21 cellular contexts compared by ENCODE assay signal in the genomic region with DNA sequence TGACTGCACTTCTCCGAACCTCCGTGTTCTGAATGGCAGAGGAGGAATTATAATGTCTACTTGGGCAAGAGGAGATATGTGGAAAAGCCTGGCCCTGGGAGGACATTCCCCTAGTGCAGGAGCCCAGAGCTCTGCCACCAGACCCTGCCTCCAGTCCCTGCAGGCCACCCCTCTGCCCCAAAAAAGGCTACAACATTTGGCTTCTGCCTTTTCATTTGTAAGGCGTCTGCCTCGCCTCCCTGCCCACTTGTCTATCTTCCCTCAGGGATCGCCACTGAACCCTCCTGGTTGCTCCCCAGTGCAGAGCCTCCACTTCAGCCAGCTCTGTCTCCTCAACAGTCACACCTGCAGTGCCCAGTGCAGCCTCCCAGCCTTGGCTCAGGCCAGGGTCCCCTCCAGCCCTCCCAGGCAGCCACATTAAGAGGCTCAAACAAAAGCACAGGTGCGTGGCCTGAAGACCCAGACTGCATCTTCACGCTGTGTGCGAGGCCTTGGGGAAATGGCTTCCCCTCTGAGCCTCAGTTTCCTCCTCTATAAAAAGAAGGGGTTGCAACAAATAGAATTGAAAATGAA.
DNase-seq lines count a peak whose midpoint lies in the region; ATAC-seq and TF ChIP-seq lines count a peak whose summit lies in the region.
"Had no signal": no experiment of that assay in that cellular context is flagged by ENCODE, and none has a peak within 500 bp of the region (broad histone marks: within the 10 kb centered on the region; RNA-seq: fewer than 3 reads in every experiment).

No MANE protein-coding gene starts in this region.

- H3K27ac ChIP-seq in GM23338 (ENCODE audit: low read depth), result no peak overlapping the region
- no peak overlapping the region for H3K27ac ChIP-seq in OCI-LY7 (ENCODE audit: low read depth, low read length, poor library complexity, severe bottlenecking)
- no peak overlapping the region for H3K27ac ChIP-seq in CD4-positive, alpha-beta T cell (ENCODE audit: low read depth, low read length)
- H3K27ac ChIP-seq: PC-9, RWPE1, SJCRH30 had no signal

- H2AFZ ChIP-seq in GM23338 (no peak overlapping the region), OCI-LY7 (ENCODE audit: low read length) (0 out of 2 replicates have a peak overlapping the region, but pooled peaks have one; percentile 11)
- H2AFZ ChIP-seq: PC-9 had no signal

- H3K9me3 ChIP-seq in OCI-LY7 (ENCODE audit: low read length), result 0 out of 2 replicates have a peak, but pooled peaks cover 14% of the 10 kb centered on the region
- no peaks in the 10 kb centered on the region for H3K9me3 ChIP-seq in CD4-positive, alpha-beta T cell (ENCODE audit: control insufficient read depth, low read length)
- H3K9me3 ChIP-seq: SJCRH30 had no signal

- H3K36me3 Mint-ChIP-seq in GM23338 (ENCODE audit: low read depth), result peaks cover 8% of the 10 kb centered on the region; the same call in 2 of the 3 replicates
- H3K36me3 Mint-ChIP-seq in CD4-positive, alpha-beta T cell (ENCODE audit: low read depth), result no peaks in the 10 kb centered on the region

- no peak overlapping the region for H3K4me3 ChIP-seq in GM23338
- H3K4me3 ChIP-seq in OCI-LY7 (ENCODE audit: low read depth, low read length, poor library complexity, severe bottlenecking), result no peak overlapping the region
- H3K4me3 ChIP-seq: MG63, PC-9, SJCRH30 had no signal

- H3K4me2 ChIP-seq in GM23338 (no peak overlapping the region), OCI-LY7 (ENCODE audit: low read length) (peak overlapping the region; percentile 24; the same call in 1 of the 2 replicates)
- H3K4me2 ChIP-seq: PC-9 had no signal

- no peaks in the 10 kb centered on the region for H3K36me3 ChIP-seq in GM23338 (ENCODE audit: insufficient read depth)
- no peaks in the 10 kb centered on the region for H3K36me3 ChIP-seq in OCI-LY7 (ENCODE audit: insufficient read depth, low read length)
- H3K36me3 ChIP-seq: MG63, SJCRH30 had no signal

- H3K27me3 Mint-ChIP-seq in GM23338 (ENCODE audit: insufficient read depth, low read depth, poor library complexity), result peaks cover 5% of the 10 kb centered on the region
- no peaks in the 10 kb centered on the region for H3K27me3 Mint-ChIP-seq in CD4-positive, alpha-beta T cell

- BruUV-seq in OCI-LY7 (replicated peaks; lab: Mats Ljungman, UMichigan), result no TSS peak

- no peaks in the 10 kb centered on the region for H3K27me3 ChIP-seq in GM23338 (ENCODE audit: insufficient read depth)
- H3K27me3 ChIP-seq in CD4-positive, alpha-beta T cell (ENCODE audit: control insufficient read depth, insufficient read depth, low read length), result no peaks in the 10 kb centered on the region
- H3K27me3 ChIP-seq: MG63, SJCRH30 had no signal

- H3K4me1 ChIP-seq in GM23338 (ENCODE audit: insufficient read depth) (no peaks in the 10 kb centered on the region), OCI-LY7 (ENCODE audit: insufficient read depth, low read length, poor library complexity, severe bottlenecking) (peaks cover 33% of the 10 kb centered on the region)

- H3K79me2 ChIP-seq in GM23338 (replicated peaks; ENCODE audit: insufficient read depth) (no peaks in the 10 kb centered on the region), OCI-LY7 (ENCODE audit: insufficient read depth, low read depth, low read length) (no peaks in the 10 kb centered on the region)

- POLR2A ChIA-PET in OCI-LY7 (lab: Charles Lee), result no interaction called here
- POLR2A ChIA-PET in CD4-positive, alpha-beta T cell (lab: Charles Lee), result no interaction called here

- H3K27ac Mint-ChIP-seq in GM23338, result 0 out of 2 replicates have a peak overlapping the region, but pooled peaks have one; percentile 19
- no peak overlapping the region for H3K27ac Mint-ChIP-seq in CD4-positive, alpha-beta T cell
- H3K27ac Mint-ChIP-seq: CD8-positive, alpha-beta memory T cell had no signal

- peaks cover 3% of the 10 kb centered on the region; the same call in 1 of the 3 replicates for H3K4me1 Mint-ChIP-seq in GM23338
- H3K4me1 Mint-ChIP-seq in CD4-positive, alpha-beta T cell (ENCODE audit: low read depth), result no peaks in the 10 kb centered on the region
- H3K4me1 Mint-ChIP-seq: CD8-positive, alpha-beta memory T cell had no signal

- intact Hi-C loops in OCI-LY7 (cut with micrococcal nuclease; ENCODE audit: unreplicated experiment), result loop anchor here (5.0 kb wide), 2 partner anchors 37 to 72 kb away; no protein-coding TSS in a partner anchor
- intact Hi-C loops in sciatic nerve (cut with DNase I), result loop anchor here (10.0 kb wide), 1 partner anchor 375 kb away; no protein-coding TSS in a partner anchor
- intact Hi-C loops in CD4-positive, alpha-beta T cell (cut with DNase I, micrococcal nuclease), result no loop called here

- no peaks in the 10 kb centered on the region for H3F3A ChIP-seq in GM23338 (replicated peaks; ENCODE audit: low read depth)

- TF ChIP-seq CTCF in GM23338 (conservative IDR thresholded peaks at IDR 0.05; ENCODE audit: low read depth in 2 of 2) (no peak), OCI-LY7 (conservative IDR thresholded peaks at IDR 0.05; ENCODE audit: low read length) (no peak)
- no peak for TF ChIP-seq CTCF in CD4-positive, alpha-beta T cell (IDR thresholded peaks at IDR 0.05)

- H3K9me3 Mint-ChIP-seq in GM23338, result peaks cover 19% of the 10 kb centered on the region
- peaks cover 5% of the 10 kb centered on the region for H3K9me3 Mint-ChIP-seq in CD4-positive, alpha-beta T cell

- DNase-seq in GM23338 (ENCODE audit: low spot score), result no peak
- DNase-seq in OCI-LY7 (ENCODE audit: low spot score), result peak; percentile 38
- DNase-seq in islet precursor cell, result peak; percentile 26
- peak; percentile 33 for DNase-seq in sciatic nerve (ENCODE audit: low spot score)
- DNase-seq in DMS53 treated with DMSO at 0.1 percent for 48 hours (lab: John Stamatoyannopoulos, UW; ENCODE audit: unreplicated experiment), result no peak
- DNase-seq in CD4-positive, alpha-beta T cell, result no peak
- DNase-seq: Calu3; CD8-positive, alpha-beta memory T cell; DMS153; GOT3; MG63; NCI-H1417; NCI-H1694 treated with DMSO at 0.1 percent for 48 hours; NCI-H2081 treated with DMSO at 0.1 percent for 48 hours; NCI-H446; NCI-H526; SJCRH30 had no signal

- CTCF ChIA-PET in OCI-LY7 (lab: Charles Lee; ENCODE audit: unreplicated experiment), result no interaction called here
- CTCF ChIA-PET in CD4-positive, alpha-beta T cell (lab: Charles Lee), result interaction anchor here (1.0 kb wide), 1 partner anchor 365 kb away, joined by 3 read pairs; no protein-coding TSS in a partner anchor

- no peaks in the 10 kb centered on the region; the same call in 1 of the 2 replicates for H3K9me2 ChIP-seq in GM23338 (ENCODE audit: insufficient read depth)
- H3K9me2 ChIP-seq in OCI-LY7 (ENCODE audit: insufficient read depth, low read length), result no peaks in the 10 kb centered on the region

- no peak overlapping the region for H3K4me3 Mint-ChIP-seq in GM23338
- no peak overlapping the region for H3K4me3 Mint-ChIP-seq in CD4-positive, alpha-beta T cell
- H3K4me3 Mint-ChIP-seq: CD8-positive, alpha-beta memory T cell had no signal

- ATAC-seq in GM23338 (no peak), sciatic nerve (no peak), HG03521 (IDR thresholded peaks at IDR 0.05; ENCODE audit: unreplicated experiment) (no peak), GM18873 (IDR thresholded peaks at IDR 0.05; ENCODE audit: low FRiP score, unreplicated experiment) (no peak)
- no peak for ATAC-seq in CD4-positive, alpha-beta T cell (ENCODE audit: poor library complexity)

- H4K20me1 ChIP-seq in GM23338 (replicated peaks; ENCODE audit: insufficient read depth) (no peaks in the 10 kb centered on the region), OCI-LY7 (ENCODE audit: insufficient read depth, low read length) (no peaks in the 10 kb centered on the region)

TF ChIP-seq in GM23338, 12 proteins besides CTCF, POLR2A, EP300 and RAD21 (continues in another document):
- TF ChIP-seq, protein P1, sequence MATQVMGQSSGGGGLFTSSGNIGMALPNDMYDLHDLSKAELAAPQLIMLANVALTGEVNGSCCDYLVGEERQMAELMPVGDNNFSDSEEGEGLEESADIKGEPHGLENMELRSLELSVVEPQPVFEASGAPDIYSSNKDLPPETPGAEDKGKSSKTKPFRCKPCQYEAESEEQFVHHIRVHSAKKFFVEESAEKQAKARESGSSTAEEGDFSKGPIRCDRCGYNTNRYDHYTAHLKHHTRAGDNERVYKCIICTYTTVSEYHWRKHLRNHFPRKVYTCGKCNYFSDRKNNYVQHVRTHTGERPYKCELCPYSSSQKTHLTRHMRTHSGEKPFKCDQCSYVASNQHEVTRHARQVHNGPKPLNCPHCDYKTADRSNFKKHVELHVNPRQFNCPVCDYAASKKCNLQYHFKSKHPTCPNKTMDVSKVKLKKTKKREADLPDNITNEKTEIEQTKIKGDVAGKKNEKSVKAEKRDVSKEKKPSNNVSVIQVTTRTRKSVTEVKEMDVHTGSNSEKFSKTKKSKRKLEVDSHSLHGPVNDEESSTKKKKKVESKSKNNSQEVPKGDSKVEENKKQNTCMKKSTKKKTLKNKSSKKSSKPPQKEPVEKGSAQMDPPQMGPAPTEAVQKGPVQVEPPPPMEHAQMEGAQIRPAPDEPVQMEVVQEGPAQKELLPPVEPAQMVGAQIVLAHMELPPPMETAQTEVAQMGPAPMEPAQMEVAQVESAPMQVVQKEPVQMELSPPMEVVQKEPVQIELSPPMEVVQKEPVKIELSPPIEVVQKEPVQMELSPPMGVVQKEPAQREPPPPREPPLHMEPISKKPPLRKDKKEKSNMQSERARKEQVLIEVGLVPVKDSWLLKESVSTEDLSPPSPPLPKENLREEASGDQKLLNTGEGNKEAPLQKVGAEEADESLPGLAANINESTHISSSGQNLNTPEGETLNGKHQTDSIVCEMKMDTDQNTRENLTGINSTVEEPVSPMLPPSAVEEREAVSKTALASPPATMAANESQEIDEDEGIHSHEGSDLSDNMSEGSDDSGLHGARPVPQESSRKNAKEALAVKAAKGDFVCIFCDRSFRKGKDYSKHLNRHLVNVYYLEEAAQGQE (IDR thresholded peaks at IDR 0.05; ENCODE audit: unreplicated experiment), result no peak
- TF ChIP-seq ZNF331 (CRISPR knock-in tag; IDR thresholded peaks at IDR 0.05; ENCODE audit: low read depth), result no peak

Comparison
In these comparisons a context has a peak if more than half of its experiments do, and no peak if none do; other contexts are left out.
1. DNase-seq: peak in OCI-LY7 (single experiment), islet precursor cell (single experiment) and sciatic nerve (single experiment); none in GM23338 (single experiment), DMS53 treated with DMSO at 0.1 percent for 48 hours (single experiment) and CD4-positive, alpha-beta T cell (0 of 10).
2. intact Hi-C loops: an anchor here in OCI-LY7 (5.0 kb wide) and sciatic nerve (10.0 kb wide); none called in CD4-positive, alpha-beta T cell.